ENCODE assay signal across 19 cellular contexts in genomic region chr3:14606663-14607339, GRCh38. TPM values are rescaled to one million over a fixed set of nuclear protein-coding genes. Genes with fewer than 3 reads are reported as not detected.
DNase-seq lines count a peak whose midpoint lies in the region; ATAC-seq, FAIRE-seq and TF ChIP-seq lines count a peak whose summit lies in the region.
"Had no signal": no experiment of that assay in that cellular context is flagged by ENCODE, and none has a peak within 500 bp of the region (broad histone marks: within the 10 kb centered on the region; RNA-seq: fewer than 3 reads in every experiment).

No MANE protein-coding gene starts in this region.

- H3K9me3 ChIP-seq in right atrium auricular region (no peaks in the 10 kb centered on the region), astrocyte (ENCODE audit: insufficient read depth, low read depth, low read length) (peaks cover 4% of the 10 kb centered on the region), endodermal cell (ENCODE audit: control insufficient read depth, low read length) (no peaks in the 10 kb centered on the region)

- no peaks in the 10 kb centered on the region for H3K79me2 ChIP-seq in astrocyte (ENCODE audit: insufficient read depth, low read length)

- H3K9me3 Mint-ChIP-seq in astrocyte (ENCODE audit: unreplicated experiment) (no peaks in the 10 kb centered on the region), endodermal cell (no peaks in the 10 kb centered on the region)

- H3K36me3 Mint-ChIP-seq in astrocyte (ENCODE audit: low read depth, unreplicated experiment) (no peaks in the 10 kb centered on the region), endodermal cell (ENCODE audit: low read depth) (no peaks in the 10 kb centered on the region)

- no peak for FAIRE-seq in astrocyte (lab: Jason Lieb, UNC)
- FAIRE-seq: A204.1, GM12891, GM19239, K562 had no signal

- peaks cover 12% of the 10 kb centered on the region for H3K4me1 Mint-ChIP-seq in astrocyte (ENCODE audit: low read depth, unreplicated experiment)
- peaks cover 6% of the 10 kb centered on the region for H3K4me1 Mint-ChIP-seq in endodermal cell

- intact Hi-C loops in Right ventricle myocardium superior (cut with DNase I) (no loop called here), left ventricle myocardium superior (cut with micrococcal nuclease) (no loop called here)

- no peak overlapping the region for H3K27ac ChIP-seq in right atrium auricular region
- no peak overlapping the region for H3K27ac ChIP-seq in astrocyte (ENCODE audit: low read depth, low read length)
- H3K27ac ChIP-seq in endodermal cell (ENCODE audit: low read depth, low read length) = no peak overlapping the region
- H3K27ac ChIP-seq: HL-60 had no signal

- ATAC-seq in Right ventricle myocardium superior (ENCODE audit: poor library complexity) (peak; percentile 81), left ventricle myocardium superior (peak; percentile 92), HG03342 (IDR thresholded peaks at IDR 0.05; ENCODE audit: unreplicated experiment) (no peak)
- ATAC-seq: K562, SK-N-SH treated with all-trans-retinoic acid at 6 μM for 48 hours had no signal

- H3K36me3 ChIP-seq in right atrium auricular region = no peaks in the 10 kb centered on the region
- H3K36me3 ChIP-seq in astrocyte (ENCODE audit: insufficient read depth, low read length) = no peaks in the 10 kb centered on the region
- no peaks in the 10 kb centered on the region for H3K36me3 ChIP-seq in endodermal cell (ENCODE audit: control insufficient read depth, insufficient read depth, low read length)

- H3K4me2 ChIP-seq in astrocyte (ENCODE audit: low read length) = no peak overlapping the region

- H3K9ac ChIP-seq in astrocyte (ENCODE audit: low read length) (no peak overlapping the region), endodermal cell (ENCODE audit: extremely low read depth, low read length, poor library complexity, severe bottlenecking) (no peak overlapping the region)

- H4K20me1 ChIP-seq in astrocyte (ENCODE audit: insufficient read depth, low read length) = no peaks in the 10 kb centered on the region

- H3K27me3 Mint-ChIP-seq in astrocyte (ENCODE audit: low read depth, unreplicated experiment) (peaks cover 18% of the 10 kb centered on the region), endodermal cell (ENCODE audit: insufficient read depth) (peaks cover 25% of the 10 kb centered on the region)

- WGBS in endodermal cell (ENCODE audit: insufficient coverage in 1 of 2, insufficient read length in 1 of 2), 2 experiments = 74 to 100% methylated on average over 3 to 7 of the region's 7 CpGs

- H2AFZ ChIP-seq in astrocyte (ENCODE audit: low read depth, low read length) = no peak overlapping the region

- no peak for TF ChIP-seq CTCF in right atrium auricular region (IDR thresholded peaks at IDR 0.05)
- TF ChIP-seq CTCF in astrocyte (IDR thresholded peaks at IDR 0.05; ENCODE audit: insufficient read depth, low read depth, low read length) = no peak
- no peak for TF ChIP-seq CTCF in endodermal cell (conservative IDR thresholded peaks at IDR 0.05)

- DNase-seq in Right ventricle myocardium superior (no peak), right atrium auricular region (ENCODE audit: low spot score) (no peak), astrocyte (ENCODE audit: low read depth) (peak; percentile 33), left ventricle myocardium superior (peak; percentile 47), DMS153 (lab: John Stamatoyannopoulos, UW) (no peak), endodermal cell (no peak), kidney tubule cell (ENCODE audit: low spot score) (no peak)
- DNase-seq: NCI-H1048, NCI-H146, NCI-H2107, NCI-H345, SHP77 had no signal

- H3K4me3 Mint-ChIP-seq in astrocyte (ENCODE audit: unreplicated experiment) = no peak overlapping the region
- no peak overlapping the region for H3K4me3 Mint-ChIP-seq in endodermal cell

- peaks cover 0 to 7% of the 10 kb centered on the region in 2 donors for H3K4me1 ChIP-seq in right atrium auricular region
- H3K4me1 ChIP-seq in astrocyte (ENCODE audit: insufficient read depth, low read length) = peaks cover 4% of the 10 kb centered on the region
- no peaks in the 10 kb centered on the region for H3K4me1 ChIP-seq in endodermal cell (ENCODE audit: control insufficient read depth, insufficient read depth, low read length)

- H3K27me3 ChIP-seq in right atrium auricular region (peaks cover 2 to 8% of the 10 kb centered on the region in 2 donors), astrocyte (ENCODE audit: insufficient read depth, low read length) (peaks cover 36% of the 10 kb centered on the region), endodermal cell (ENCODE audit: control insufficient read depth, insufficient read depth, low read length, poor library complexity, severe bottlenecking) (peaks cover 25% of the 10 kb centered on the region)

- H3K27ac Mint-ChIP-seq in astrocyte (ENCODE audit: unreplicated experiment) (no peak overlapping the region), endodermal cell (no peak overlapping the region)

- H3K4me3 ChIP-seq in right atrium auricular region (no peak overlapping the region), astrocyte (ENCODE audit: insufficient read depth, low read depth, low read length) (no peak overlapping the region), endodermal cell (ENCODE audit: low read length) (no peak overlapping the region)
- H3K4me3 ChIP-seq: K562 had no signal

RNA-seq across cellular contexts. Expression of gene CCDC174, which starts 44.8 kb away (rescaled TPM):
- 12.6 TPM for total RNA-seq in Right ventricle myocardium superior
- total RNA-seq in right atrium auricular region = 10 to 100 TPM in 1 of 2 donors, 1 to 10 TPM in 1; 9.4 to 14.1 TPM
- 17.4 and 19.9 TPM in 2 replicates for total RNA-seq in astrocyte
- 10.7 TPM for total RNA-seq in left ventricle myocardium superior
- total RNA-seq in endodermal cell = 10 to 100 TPM; 18.7 to 20.1 TPM
- polyA plus RNA-seq in endodermal cell (2013, experiment 1 of 2) = 20.8 TPM
- polyA plus RNA-seq in endodermal cell (2013, experiment 2 of 2) = 16.6 TPM

Comparison
In these comparisons a context has a peak if more than half of its experiments do, and no peak if none do; other contexts are left out.
1. DNase-seq: peak in astrocyte (single experiment) and left ventricle myocardium superior (single experiment); none in Right ventricle myocardium superior (single experiment), right atrium auricular region (single experiment), DMS153 (single experiment), endodermal cell (single experiment) and kidney tubule cell (single experiment).